Comparison of ENCODE assay signal across 1 cellular context in the genomic region with DNA sequence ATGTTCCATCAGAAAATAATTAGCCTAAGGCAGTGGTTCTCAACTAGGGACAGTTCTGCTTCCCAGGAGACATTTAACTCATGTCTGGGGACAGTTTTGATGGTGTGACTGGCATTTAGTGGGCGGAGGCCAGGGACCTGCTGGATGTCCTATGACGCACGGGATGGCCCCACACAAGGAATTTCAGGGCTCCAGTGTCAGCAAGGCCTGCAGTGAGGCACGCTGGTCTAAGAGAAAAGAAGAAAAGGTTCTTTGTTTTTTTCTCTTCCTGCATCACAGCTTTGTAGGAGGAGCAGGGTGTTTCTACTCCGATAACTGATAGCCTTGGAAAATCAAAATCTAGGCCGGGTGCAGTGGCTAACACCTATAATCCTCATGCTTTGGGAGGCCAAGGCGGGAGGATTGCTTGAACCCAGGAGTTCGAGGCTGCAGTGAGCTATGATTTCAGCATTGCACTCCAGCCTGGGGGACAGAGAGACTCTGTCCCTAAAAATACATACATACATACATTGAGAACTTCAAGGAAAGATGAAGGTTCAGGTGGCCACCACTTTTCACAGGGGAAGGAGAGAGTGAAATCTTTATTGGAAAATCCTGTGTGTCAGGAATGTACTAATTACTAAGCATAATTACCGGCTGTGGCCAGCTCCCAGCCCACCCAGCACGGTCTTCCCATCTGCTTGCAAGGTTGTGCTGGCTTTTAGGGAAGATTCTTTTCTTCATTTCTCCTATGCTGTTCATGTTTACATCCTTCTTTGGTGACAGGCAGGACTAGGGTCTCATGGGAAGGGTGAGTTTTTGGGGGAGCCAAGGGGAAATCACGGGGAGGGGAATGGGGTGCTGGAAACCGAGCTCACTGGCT.
TF ChIP-seq lines count a peak whose summit lies in the region.

No MANE protein-coding gene starts in this region.

TF ChIP-seq in HepG2, 621 proteins besides CTCF, POLR2A, EP300 and RAD21 (continued from another document and continues in another):
- TF ChIP-seq, protein P1, sequence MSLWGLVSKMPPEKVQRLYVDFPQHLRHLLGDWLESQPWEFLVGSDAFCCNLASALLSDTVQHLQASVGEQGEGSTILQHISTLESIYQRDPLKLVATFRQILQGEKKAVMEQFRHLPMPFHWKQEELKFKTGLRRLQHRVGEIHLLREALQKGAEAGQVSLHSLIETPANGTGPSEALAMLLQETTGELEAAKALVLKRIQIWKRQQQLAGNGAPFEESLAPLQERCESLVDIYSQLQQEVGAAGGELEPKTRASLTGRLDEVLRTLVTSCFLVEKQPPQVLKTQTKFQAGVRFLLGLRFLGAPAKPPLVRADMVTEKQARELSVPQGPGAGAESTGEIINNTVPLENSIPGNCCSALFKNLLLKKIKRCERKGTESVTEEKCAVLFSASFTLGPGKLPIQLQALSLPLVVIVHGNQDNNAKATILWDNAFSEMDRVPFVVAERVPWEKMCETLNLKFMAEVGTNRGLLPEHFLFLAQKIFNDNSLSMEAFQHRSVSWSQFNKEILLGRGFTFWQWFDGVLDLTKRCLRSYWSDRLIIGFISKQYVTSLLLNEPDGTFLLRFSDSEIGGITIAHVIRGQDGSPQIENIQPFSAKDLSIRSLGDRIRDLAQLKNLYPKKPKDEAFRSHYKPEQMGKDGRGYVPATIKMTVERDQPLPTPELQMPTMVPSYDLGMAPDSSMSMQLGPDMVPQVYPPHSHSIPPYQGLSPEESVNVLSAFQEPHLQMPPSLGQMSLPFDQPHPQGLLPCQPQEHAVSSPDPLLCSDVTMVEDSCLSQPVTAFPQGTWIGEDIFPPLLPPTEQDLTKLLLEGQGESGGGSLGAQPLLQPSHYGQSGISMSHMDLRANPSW (CRISPR knock-in tag; IDR thresholded peaks at IDR 0.05; ENCODE audit: borderline replicate concordance), result peak; percentile 38; the same call in 1 of the 2 replicates
- TF ChIP-seq NFKB2 (CRISPR knock-in tag; IDR thresholded peaks at IDR 0.05; ENCODE audit: borderline replicate concordance) (no peak), EZH2 (conservative IDR thresholded peaks at IDR 0.05; ENCODE audit: low read depth, low read length) (no peak), SYNCRIP (IDR thresholded peaks at IDR 0.05; ENCODE audit: insufficient read depth, low read depth, low read length) (no peak), SNAI1 (CRISPR knock-in tag; IDR thresholded peaks at IDR 0.05; ENCODE audit: borderline replicate concordance) (no peak), ERF (CRISPR knock-in tag; IDR thresholded peaks at IDR 0.05) (no peak), NRL (CRISPR knock-in tag; IDR thresholded peaks at IDR 0.05; ENCODE audit: borderline replicate concordance) (no peak), ZNF33B (CRISPR knock-in tag; IDR thresholded peaks at IDR 0.05) (no peak), PLRG1 (conservative IDR thresholded peaks at IDR 0.05) (no peak), ZNF816 (CRISPR knock-in tag; IDR thresholded peaks at IDR 0.05; ENCODE audit: borderline replicate concordance) (no peak), KAT8 (CRISPR knock-in tag; IDR thresholded peaks at IDR 0.05) (no peak), ZNF3 (CRISPR knock-in tag; IDR thresholded peaks at IDR 0.05) (no peak), AGO2 (optimal IDR thresholded peaks at IDR 0.05; ENCODE audit: low read depth, low read length) (no peak), FOXJ3 (CRISPR knock-in tag; IDR thresholded peaks at IDR 0.05; ENCODE audit: borderline replicate concordance) (0 out of 2 replicates have a peak, but pooled peaks have one; percentile 26), ZNF569 (CRISPR knock-in tag; IDR thresholded peaks at IDR 0.05; ENCODE audit: borderline replicate concordance) (no peak), GATAD2A (CRISPR knock-in tag; IDR thresholded peaks at IDR 0.05) (peak; percentile 32; the same call in 1 of the 2 replicates), SP140L (CRISPR knock-in tag; IDR thresholded peaks at IDR 0.05; ENCODE audit: borderline replicate concordance) (no peak), ZNF296 (CRISPR knock-in tag; conservative IDR thresholded peaks at IDR 0.05) (no peak), TBX2 (CRISPR knock-in tag; IDR thresholded peaks at IDR 0.05; ENCODE audit: borderline replicate concordance) (0 out of 2 replicates have a peak, but pooled peaks have one; percentile 21), ZC3H4 (CRISPR knock-in tag; IDR thresholded peaks at IDR 0.05; ENCODE audit: borderline replicate concordance) (no peak), SAP130 (CRISPR knock-in tag; IDR thresholded peaks at IDR 0.05; ENCODE audit: low read depth) (peak; percentile 51; the same call in 1 of the 2 replicates), DMAP1 (CRISPR knock-in tag; IDR thresholded peaks at IDR 0.05) (no peak), SATB2 (CRISPR knock-in tag; IDR thresholded peaks at IDR 0.05) (no peak), TP53 (CRISPR knock-in tag; conservative IDR thresholded peaks at IDR 0.05) (no peak), FOSL2 (CRISPR knock-in tag; IDR thresholded peaks at IDR 0.05) (peak; percentile 65; the same call in 1 of the 2 replicates), NFE2L1 (CRISPR knock-in tag; IDR thresholded peaks at IDR 0.05; ENCODE audit: borderline replicate concordance) (no peak), CC2D1A (CRISPR knock-in tag; IDR thresholded peaks at IDR 0.05) (no peak), MBNL3 (CRISPR knock-in tag; conservative IDR thresholded peaks at IDR 0.05) (no peak), ZNF235 (CRISPR knock-in tag; IDR thresholded peaks at IDR 0.05; ENCODE audit: borderline replicate concordance) (no peak), HNF4A (CRISPR knock-in tag; IDR thresholded peaks at IDR 0.05) (peak; percentile 20), ZFY (CRISPR knock-in tag; IDR thresholded peaks at IDR 0.05) (peak; percentile 23; the same call in 1 of the 2 replicates), TEAD3 (CRISPR knock-in tag; optimal IDR thresholded peaks at IDR 0.05; ENCODE audit: borderline replicate concordance) (peak; percentile 72), MEF2D (CRISPR knock-in tag; IDR thresholded peaks at IDR 0.05) (no peak), CREM (IDR thresholded peaks at IDR 0.05) (0 out of 2 replicates have a peak, but pooled peaks have one; percentile 44), CREM (CRISPR knock-in tag; IDR thresholded peaks at IDR 0.05) (no peak), AHR (CRISPR knock-in tag; IDR thresholded peaks at IDR 0.05) (no peak), GLI4 (CRISPR knock-in tag; IDR thresholded peaks at IDR 0.05; ENCODE audit: borderline replicate concordance) (no peak), NFIC (IDR thresholded peaks at IDR 0.05; ENCODE audit: low read length) (peak; percentile 32; the same call in 1 of the 2 replicates), ZBTB21 (CRISPR knock-in tag; IDR thresholded peaks at IDR 0.05) (peak; percentile 58; the same call in 1 of the 2 replicates), MTA1 (CRISPR knock-in tag; IDR thresholded peaks at IDR 0.05; ENCODE audit: borderline replicate concordance) (no peak), IKZF4 (CRISPR knock-in tag; IDR thresholded peaks at IDR 0.05; ENCODE audit: borderline replicate concordance, low read depth, not compliant biosample characterization) (no peak), ZMAT3 (CRISPR knock-in tag; conservative IDR thresholded peaks at IDR 0.05) (no peak)
- TF ChIP-seq, protein P2, sequence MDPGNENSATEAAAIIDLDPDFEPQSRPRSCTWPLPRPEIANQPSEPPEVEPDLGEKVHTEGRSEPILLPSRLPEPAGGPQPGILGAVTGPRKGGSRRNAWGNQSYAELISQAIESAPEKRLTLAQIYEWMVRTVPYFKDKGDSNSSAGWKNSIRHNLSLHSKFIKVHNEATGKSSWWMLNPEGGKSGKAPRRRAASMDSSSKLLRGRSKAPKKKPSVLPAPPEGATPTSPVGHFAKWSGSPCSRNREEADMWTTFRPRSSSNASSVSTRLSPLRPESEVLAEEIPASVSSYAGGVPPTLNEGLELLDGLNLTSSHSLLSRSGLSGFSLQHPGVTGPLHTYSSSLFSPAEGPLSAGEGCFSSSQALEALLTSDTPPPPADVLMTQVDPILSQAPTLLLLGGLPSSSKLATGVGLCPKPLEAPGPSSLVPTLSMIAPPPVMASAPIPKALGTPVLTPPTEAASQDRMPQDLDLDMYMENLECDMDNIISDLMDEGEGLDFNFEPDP (CRISPR knock-in tag; conservative IDR thresholded peaks at IDR 0.05), result no peak
- TF ChIP-seq, protein P3, sequence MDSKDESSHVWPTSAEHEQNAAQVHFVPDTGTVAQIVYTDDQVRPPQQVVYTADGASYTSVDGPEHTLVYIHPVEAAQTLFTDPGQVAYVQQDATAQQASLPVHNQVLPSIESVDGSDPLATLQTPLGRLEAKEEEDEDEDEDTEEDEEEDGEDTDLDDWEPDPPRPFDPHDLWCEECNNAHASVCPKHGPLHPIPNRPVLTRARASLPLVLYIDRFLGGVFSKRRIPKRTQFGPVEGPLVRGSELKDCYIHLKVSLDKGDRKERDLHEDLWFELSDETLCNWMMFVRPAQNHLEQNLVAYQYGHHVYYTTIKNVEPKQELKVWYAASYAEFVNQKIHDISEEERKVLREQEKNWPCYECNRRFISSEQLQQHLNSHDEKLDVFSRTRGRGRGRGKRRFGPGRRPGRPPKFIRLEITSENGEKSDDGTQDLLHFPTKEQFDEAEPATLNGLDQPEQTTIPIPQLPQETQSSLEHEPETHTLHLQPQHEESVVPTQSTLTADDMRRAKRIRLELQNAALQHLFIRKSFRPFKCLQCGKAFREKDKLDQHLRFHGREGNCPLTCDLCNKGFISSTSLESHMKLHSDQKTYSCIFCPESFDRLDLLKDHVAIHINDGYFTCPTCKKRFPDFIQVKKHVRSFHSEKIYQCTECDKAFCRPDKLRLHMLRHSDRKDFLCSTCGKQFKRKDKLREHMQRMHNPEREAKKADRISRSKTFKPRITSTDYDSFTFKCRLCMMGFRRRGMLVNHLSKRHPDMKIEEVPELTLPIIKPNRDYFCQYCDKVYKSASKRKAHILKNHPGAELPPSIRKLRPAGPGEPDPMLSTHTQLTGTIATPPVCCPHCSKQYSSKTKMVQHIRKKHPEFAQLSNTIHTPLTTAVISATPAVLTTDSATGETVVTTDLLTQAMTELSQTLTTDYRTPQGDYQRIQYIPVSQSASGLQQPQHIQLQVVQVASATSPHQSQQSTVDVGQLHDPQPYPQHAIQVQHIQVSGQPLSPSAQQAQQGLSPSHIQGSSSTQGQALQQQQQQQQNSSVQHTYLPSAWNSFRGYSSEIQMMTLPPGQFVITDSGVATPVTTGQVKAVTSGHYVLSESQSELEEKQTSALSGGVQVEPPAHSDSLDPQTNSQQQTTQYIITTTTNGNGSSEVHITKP (CRISPR knock-in tag; IDR thresholded peaks at IDR 0.05; ENCODE audit: low read depth), result no peak
- TF ChIP-seq, protein P4, sequence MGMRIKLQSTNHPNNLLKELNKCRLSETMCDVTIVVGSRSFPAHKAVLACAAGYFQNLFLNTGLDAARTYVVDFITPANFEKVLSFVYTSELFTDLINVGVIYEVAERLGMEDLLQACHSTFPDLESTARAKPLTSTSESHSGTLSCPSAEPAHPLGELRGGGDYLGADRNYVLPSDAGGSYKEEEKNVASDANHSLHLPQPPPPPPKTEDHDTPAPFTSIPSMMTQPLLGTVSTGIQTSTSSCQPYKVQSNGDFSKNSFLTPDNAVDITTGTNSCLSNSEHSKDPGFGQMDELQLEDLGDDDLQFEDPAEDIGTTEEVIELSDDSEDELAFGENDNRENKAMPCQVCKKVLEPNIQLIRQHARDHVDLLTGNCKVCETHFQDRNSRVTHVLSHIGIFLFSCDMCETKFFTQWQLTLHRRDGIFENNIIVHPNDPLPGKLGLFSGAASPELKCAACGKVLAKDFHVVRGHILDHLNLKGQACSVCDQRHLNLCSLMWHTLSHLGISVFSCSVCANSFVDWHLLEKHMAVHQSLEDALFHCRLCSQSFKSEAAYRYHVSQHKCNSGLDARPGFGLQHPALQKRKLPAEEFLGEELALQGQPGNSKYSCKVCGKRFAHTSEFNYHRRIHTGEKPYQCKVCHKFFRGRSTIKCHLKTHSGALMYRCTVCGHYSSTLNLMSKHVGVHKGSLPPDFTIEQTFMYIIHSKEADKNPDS (CRISPR knock-in tag; IDR thresholded peaks at IDR 0.05), result no peak
- TF ChIP-seq, protein P5, sequence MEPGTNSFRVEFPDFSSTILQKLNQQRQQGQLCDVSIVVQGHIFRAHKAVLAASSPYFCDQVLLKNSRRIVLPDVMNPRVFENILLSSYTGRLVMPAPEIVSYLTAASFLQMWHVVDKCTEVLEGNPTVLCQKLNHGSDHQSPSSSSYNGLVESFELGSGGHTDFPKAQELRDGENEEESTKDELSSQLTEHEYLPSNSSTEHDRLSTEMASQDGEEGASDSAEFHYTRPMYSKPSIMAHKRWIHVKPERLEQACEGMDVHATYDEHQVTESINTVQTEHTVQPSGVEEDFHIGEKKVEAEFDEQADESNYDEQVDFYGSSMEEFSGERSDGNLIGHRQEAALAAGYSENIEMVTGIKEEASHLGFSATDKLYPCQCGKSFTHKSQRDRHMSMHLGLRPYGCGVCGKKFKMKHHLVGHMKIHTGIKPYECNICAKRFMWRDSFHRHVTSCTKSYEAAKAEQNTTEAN (CRISPR knock-in tag; conservative IDR thresholded peaks at IDR 0.05), result no peak
- TF ChIP-seq, protein P6, sequence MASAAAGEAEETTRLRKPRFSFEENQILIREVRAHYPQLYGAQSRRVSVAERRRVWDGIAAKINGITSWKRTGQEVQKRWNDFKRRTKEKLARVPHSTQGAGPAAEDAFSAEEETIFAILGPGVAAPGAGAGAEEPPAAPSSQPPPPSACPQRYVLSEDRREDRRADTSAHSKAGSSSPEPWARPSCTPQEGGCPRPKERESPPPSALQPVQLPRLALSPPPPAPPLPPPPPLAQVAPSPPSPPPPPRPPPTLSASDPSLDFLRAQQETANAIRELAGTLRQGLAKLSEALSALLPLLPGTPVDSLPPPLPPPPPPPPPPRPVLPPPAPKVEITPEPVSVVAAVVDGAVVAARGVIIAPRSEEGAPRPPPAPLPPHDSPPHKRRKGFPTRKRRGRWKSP (CRISPR knock-in tag; IDR thresholded peaks at IDR 0.05), result no peak
- TF ChIP-seq, protein P7, sequence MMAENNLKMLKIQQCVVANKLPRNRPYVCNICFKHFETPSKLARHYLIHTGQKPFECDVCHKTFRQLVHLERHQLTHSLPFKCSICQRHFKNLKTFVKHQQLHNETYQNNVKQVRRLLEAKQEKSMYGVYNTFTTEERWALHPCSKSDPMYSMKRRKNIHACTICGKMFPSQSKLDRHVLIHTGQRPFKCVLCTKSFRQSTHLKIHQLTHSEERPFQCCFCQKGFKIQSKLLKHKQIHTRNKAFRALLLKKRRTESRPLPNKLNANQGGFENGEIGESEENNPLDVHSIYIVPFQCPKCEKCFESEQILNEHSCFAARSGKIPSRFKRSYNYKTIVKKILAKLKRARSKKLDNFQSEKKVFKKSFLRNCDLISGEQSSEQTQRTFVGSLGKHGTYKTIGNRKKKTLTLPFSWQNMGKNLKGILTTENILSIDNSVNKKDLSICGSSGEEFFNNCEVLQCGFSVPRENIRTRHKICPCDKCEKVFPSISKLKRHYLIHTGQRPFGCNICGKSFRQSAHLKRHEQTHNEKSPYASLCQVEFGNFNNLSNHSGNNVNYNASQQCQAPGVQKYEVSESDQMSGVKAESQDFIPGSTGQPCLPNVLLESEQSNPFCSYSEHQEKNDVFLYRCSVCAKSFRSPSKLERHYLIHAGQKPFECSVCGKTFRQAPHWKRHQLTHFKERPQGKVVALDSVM (CRISPR knock-in tag; IDR thresholded peaks at IDR 0.05), result peak; percentile 97
- TF ChIP-seq, protein P8, sequence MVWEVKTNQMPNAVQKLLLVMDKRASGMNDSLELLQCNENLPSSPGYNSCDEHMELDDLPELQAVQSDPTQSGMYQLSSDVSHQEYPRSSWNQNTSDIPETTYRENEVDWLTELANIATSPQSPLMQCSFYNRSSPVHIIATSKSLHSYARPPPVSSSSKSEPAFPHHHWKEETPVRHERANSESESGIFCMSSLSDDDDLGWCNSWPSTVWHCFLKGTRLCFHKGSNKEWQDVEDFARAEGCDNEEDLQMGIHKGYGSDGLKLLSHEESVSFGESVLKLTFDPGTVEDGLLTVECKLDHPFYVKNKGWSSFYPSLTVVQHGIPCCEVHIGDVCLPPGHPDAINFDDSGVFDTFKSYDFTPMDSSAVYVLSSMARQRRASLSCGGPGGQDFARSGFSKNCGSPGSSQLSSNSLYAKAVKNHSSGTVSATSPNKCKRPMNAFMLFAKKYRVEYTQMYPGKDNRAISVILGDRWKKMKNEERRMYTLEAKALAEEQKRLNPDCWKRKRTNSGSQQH (CRISPR knock-in tag; IDR thresholded peaks at IDR 0.05; ENCODE audit: low read depth), result no peak
